In genomic region chr10:128209862-128210214, GRCh38 we compare ENCODE assay signal across 9 cellular contexts.
DNase-seq lines count a peak whose midpoint lies in the region; ATAC-seq and TF ChIP-seq lines count a peak whose summit lies in the region.
"Had no signal": no experiment of that assay in that cellular context is flagged by ENCODE, and none has a peak within 500 bp of the region (broad histone marks: within the 10 kb centered on the region; RNA-seq: fewer than 3 reads in every experiment).

No MANE protein-coding gene starts in this region.

- H3K36me3 ChIP-seq in BLaER1, result peaks cover 40% of the 10 kb centered on the region

- peak overlapping the region; percentile 95 for H3K27ac ChIP-seq in BLaER1

- H3K9me3 ChIP-seq in BLaER1, result no peaks in the 10 kb centered on the region; the same call in 1 of the 2 replicates

- H3K27me3 ChIP-seq in BLaER1, result no peaks in the 10 kb centered on the region

- peak overlapping the region; percentile 85 for H3K4me2 ChIP-seq in BLaER1

- peaks cover 0 to 4% (median 0%) of the 10 kb centered on the region in 3 donors for H3K9me3 Mint-ChIP-seq in IgD-negative memory B cell
- no peaks in the 10 kb centered on the region for H3K9me3 Mint-ChIP-seq in dendritic cell treated with granulocyte-macrophage colony-stimulating factor and Interleukin-4, amounts not matched to agents 40 ng/mL and 50 ng/mL, for 4 days

- ATAC-seq in omental fat pad (ENCODE audit: low FRiP score), result peak; percentile 21
- ATAC-seq in GM21390 (IDR thresholded peaks at IDR 0.05; ENCODE audit: unreplicated experiment), result no peak
- no peak for ATAC-seq in GM18505 (IDR thresholded peaks at IDR 0.05; ENCODE audit: unreplicated experiment)

- DNase-seq in omental fat pad (ENCODE audit: low spot score) (no peak), SIG-M5 treated with dmso at 0.1 percent for 504 hours (lab: John Stamatoyannopoulos, UW; ENCODE audit: unreplicated experiment) (no peak), GDM1 (lab: John Stamatoyannopoulos, UW) (no peak)
- DNase-seq: HCEC 1CT had no signal

- peaks cover 87% of the 10 kb centered on the region for H3K4me1 ChIP-seq in BLaER1

- H3K9ac ChIP-seq in BLaER1, result peak overlapping the region; percentile 63

- H3K27ac Mint-ChIP-seq in IgD-negative memory B cell, result no peak overlapping the region
- H3K27ac Mint-ChIP-seq in dendritic cell treated with granulocyte-macrophage colony-stimulating factor and Interleukin-4, amounts not matched to agents 40 ng/mL and 50 ng/mL, for 4 days, result no peak overlapping the region

- intact Hi-C loops in dendritic cell treated with granulocyte-macrophage colony-stimulating factor and Interleukin-4, amounts not matched to agents 40 ng/mL and 50 ng/mL, for 4 days (cut with micrococcal nuclease), result no loop called here

- peaks cover 4 to 8% (median 6%) of the 10 kb centered on the region in 3 donors for H3K4me1 Mint-ChIP-seq in IgD-negative memory B cell
- peaks cover 9% of the 10 kb centered on the region for H3K4me1 Mint-ChIP-seq in dendritic cell treated with granulocyte-macrophage colony-stimulating factor and Interleukin-4, amounts not matched to agents 40 ng/mL and 50 ng/mL, for 4 days (ENCODE audit: low read depth)

- peak overlapping the region; percentile 35 to 83 (median 65) for H3K4me3 Mint-ChIP-seq in IgD-negative memory B cell
- H3K4me3 Mint-ChIP-seq in dendritic cell treated with granulocyte-macrophage colony-stimulating factor and Interleukin-4, amounts not matched to agents 40 ng/mL and 50 ng/mL, for 4 days, result peak overlapping the region; percentile 73

- no peak for TF ChIP-seq CTCF in omental fat pad (IDR thresholded peaks at IDR 0.05)

- TF ChIP-seq POLR2A in GM18505 (IDR thresholded peaks at IDR 0.05; ENCODE audit: borderline replicate concordance, extremely low read depth, insufficient read depth, insufficient read length), result no peak

- H3K36me3 Mint-ChIP-seq in IgD-negative memory B cell, result no peaks in the 10 kb centered on the region
- no peaks in the 10 kb centered on the region for H3K36me3 Mint-ChIP-seq in dendritic cell treated with granulocyte-macrophage colony-stimulating factor and Interleukin-4, amounts not matched to agents 40 ng/mL and 50 ng/mL, for 4 days (ENCODE audit: low read depth)

- H3K27me3 Mint-ChIP-seq in IgD-negative memory B cell, result peaks cover 18% of the 10 kb centered on the region
- peaks cover 34% of the 10 kb centered on the region for H3K27me3 Mint-ChIP-seq in dendritic cell treated with granulocyte-macrophage colony-stimulating factor and Interleukin-4, amounts not matched to agents 40 ng/mL and 50 ng/mL, for 4 days

- H4K20me1 ChIP-seq in BLaER1, result peaks cover 49% of the 10 kb centered on the region

- peak overlapping the region; percentile 80 for H3K4me3 ChIP-seq in BLaER1
